Comparison of ENCODE assay signal across 14 cellular contexts in the genomic region with DNA sequence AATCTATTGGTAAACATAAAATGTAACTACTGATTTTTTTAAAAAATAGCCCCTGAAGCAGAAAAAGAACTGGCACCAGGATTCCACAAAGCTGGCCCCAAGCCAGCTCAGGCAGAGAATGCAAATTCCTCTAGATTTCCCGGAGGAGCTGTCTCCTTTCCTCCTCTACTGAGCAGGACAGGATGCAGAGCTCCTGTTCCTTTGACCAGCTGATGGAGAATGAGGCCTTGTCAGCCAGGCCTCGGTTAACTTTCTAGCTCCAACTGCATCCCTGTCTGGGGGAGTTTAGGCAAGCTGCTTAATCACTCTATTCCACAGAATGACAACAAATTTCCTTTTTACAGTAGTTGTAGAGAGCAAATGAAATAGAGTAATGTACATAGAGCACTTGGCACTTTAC.
A peak's percentile ranks its signal among the peaks of the same experiment; 100 is the strongest.
DNase-seq lines count a peak whose midpoint lies in the region; ATAC-seq, FAIRE-seq and TF ChIP-seq lines count a peak whose summit lies in the region.
"Had no signal": no experiment of that assay in that cellular context is flagged by ENCODE, and none has a peak within 500 bp of the region (broad histone marks: within the 10 kb centered on the region; RNA-seq: fewer than 3 reads in every experiment).

No MANE protein-coding gene starts in this region.

- peaks cover 2% of the 10 kb centered on the region for H3K36me3 Mint-ChIP-seq in activated naive CD8-positive, alpha-beta T cell treated with anti-CD3 and anti-CD28 coated beads, Interleukin-2, amount 50 U/mL, for 24 hours (ENCODE audit: low read depth)
- peaks cover 6% of the 10 kb centered on the region for H3K36me3 Mint-ChIP-seq in activated T-helper 1 cell treated with anti-CD3 and anti-CD28 coated beads, Interleukin-12 subunit alpha, Interleukin-12 subunit beta, Interleukin-2, Interleukin-4 antibody, amounts not matched to agents 30 ng/mL and 10 ng/mL and 1 ng/mL, durations not matched to agents 14 hours and 24 hours and 36 hours (ENCODE audit: low read depth)

- H3K27ac Mint-ChIP-seq in activated naive CD8-positive, alpha-beta T cell treated with anti-CD3 and anti-CD28 coated beads, Interleukin-2, amount 50 U/mL, for 24 hours = no peak overlapping the region
- H3K27ac Mint-ChIP-seq in activated T-helper 1 cell treated with anti-CD3 and anti-CD28 coated beads, Interleukin-12 subunit alpha, Interleukin-12 subunit beta, Interleukin-2, Interleukin-4 antibody, amounts not matched to agents 30 ng/mL and 10 ng/mL and 1 ng/mL, durations not matched to agents 14 hours and 24 hours and 36 hours = no peak overlapping the region
- H3K27ac Mint-ChIP-seq: CD4-positive, CD25-positive, alpha-beta regulatory T cell had no signal

- no peak overlapping the region for H3K4me3 Mint-ChIP-seq in activated naive CD8-positive, alpha-beta T cell treated with anti-CD3 and anti-CD28 coated beads, Interleukin-2, amount 50 U/mL, for 24 hours
- H3K4me3 Mint-ChIP-seq in activated T-helper 1 cell treated with anti-CD3 and anti-CD28 coated beads, Interleukin-12 subunit alpha, Interleukin-12 subunit beta, Interleukin-2, Interleukin-4 antibody, amounts not matched to agents 30 ng/mL and 10 ng/mL and 1 ng/mL, durations not matched to agents 14 hours and 24 hours and 36 hours = no peak overlapping the region
- H3K4me3 Mint-ChIP-seq: CD4-positive, CD25-positive, alpha-beta regulatory T cell had no signal

- no peaks in the 10 kb centered on the region for H3K9me3 Mint-ChIP-seq in activated naive CD8-positive, alpha-beta T cell treated with anti-CD3 and anti-CD28 coated beads, Interleukin-2, amount 50 U/mL, for 24 hours
- no peaks in the 10 kb centered on the region for H3K9me3 Mint-ChIP-seq in activated T-helper 1 cell treated with anti-CD3 and anti-CD28 coated beads, Interleukin-12 subunit alpha, Interleukin-12 subunit beta, Interleukin-2, Interleukin-4 antibody, amounts not matched to agents 30 ng/mL and 10 ng/mL and 1 ng/mL, durations not matched to agents 14 hours and 24 hours and 36 hours
- H3K9me3 Mint-ChIP-seq: CD4-positive, CD25-positive, alpha-beta regulatory T cell had no signal

- no peak for TF ChIP-seq CTCF in astrocyte of the spinal cord (IDR thresholded peaks at IDR 0.05; ENCODE audit: low read depth, low read length)

- H3K4me3 ChIP-seq in astrocyte of the spinal cord (ENCODE audit: low read depth, low read length) = no peak overlapping the region

- no peak for TF ChIP-seq POLR2A in H54 (IDR thresholded peaks at IDR 0.05; ENCODE audit: low read depth, low read length)

- in situ Hi-C loops in ACHN (cut with HindIII; ENCODE audit: low pct_ligation_motif_present, low pct_unique_long_range_greater_than_20kb, low sequenced_read_pairs) = no loop called here
- in situ Hi-C loops in astrocyte of the spinal cord (cut with HindIII; ENCODE audit: low sequenced_read_pairs) = no loop called here

- ATAC-seq in activated naive CD8-positive, alpha-beta T cell treated with anti-CD3 and anti-CD28 coated beads, Interleukin-2, amount 50 U/mL, for 24 hours = no peak

- intact Hi-C loops in activated T-helper 1 cell treated with anti-CD3 and anti-CD28 coated beads, Interleukin-12 subunit alpha, Interleukin-12 subunit beta, Interleukin-2, Interleukin-4 antibody, amounts not matched to agents 30 ng/mL and 10 ng/mL and 1 ng/mL, durations not matched to agents 14 hours and 24 hours and 36 hours (cut with micrococcal nuclease) = no loop called here

- H3K4me1 Mint-ChIP-seq in activated naive CD8-positive, alpha-beta T cell treated with anti-CD3 and anti-CD28 coated beads, Interleukin-2, amount 50 U/mL, for 24 hours = peaks cover 4% of the 10 kb centered on the region
- no peaks in the 10 kb centered on the region for H3K4me1 Mint-ChIP-seq in activated T-helper 1 cell treated with anti-CD3 and anti-CD28 coated beads, Interleukin-12 subunit alpha, Interleukin-12 subunit beta, Interleukin-2, Interleukin-4 antibody, amounts not matched to agents 30 ng/mL and 10 ng/mL and 1 ng/mL, durations not matched to agents 14 hours and 24 hours and 36 hours (ENCODE audit: low read depth)

- H3K27me3 Mint-ChIP-seq in activated naive CD8-positive, alpha-beta T cell treated with anti-CD3 and anti-CD28 coated beads, Interleukin-2, amount 50 U/mL, for 24 hours = no peaks in the 10 kb centered on the region
- H3K27me3 Mint-ChIP-seq in activated T-helper 1 cell treated with anti-CD3 and anti-CD28 coated beads, Interleukin-12 subunit alpha, Interleukin-12 subunit beta, Interleukin-2, Interleukin-4 antibody, amounts not matched to agents 30 ng/mL and 10 ng/mL and 1 ng/mL, durations not matched to agents 14 hours and 24 hours and 36 hours (ENCODE audit: insufficient read depth) = no peaks in the 10 kb centered on the region
- H3K27me3 Mint-ChIP-seq: CD4-positive, CD25-positive, alpha-beta regulatory T cell had no signal

- FAIRE-seq in H54 (lab: Jason Lieb, UNC) = peak; percentile 66

- DNase-seq in ACHN (peak; percentile 5), H54 (ENCODE audit: insufficient read length, low spot score) (peak; percentile 32), astrocyte of the spinal cord (ENCODE audit: low read depth, low spot score) (peak; percentile 17), kidney tubule cell (ENCODE audit: low spot score) (peak; percentile 44), NCI-H2081 treated with DMSO at 0.1 percent for 48 hours (lab: John Stamatoyannopoulos, UW) (no peak), T-helper 1 cell (no peak)
- no peak for DNase-seq in activated naive CD8-positive, alpha-beta T cell treated with anti-CD3 and anti-CD28 coated beads, Interleukin-2, amount 50 U/mL, for 24 hours
- no peak for DNase-seq in activated T-helper 1 cell treated with anti-CD3 and anti-CD28 coated beads, Interleukin-12 subunit alpha, Interleukin-12 subunit beta, Interleukin-2, Interleukin-4 antibody, amounts not matched to agents 30 ng/mL and 10 ng/mL and 1 ng/mL, durations not matched to agents 14 hours and 24 hours and 36 hours (ENCODE audit: low spot score)
- DNase-seq: activated CD4-positive, alpha-beta T cell treated with anti-CD3 and anti-CD28 coated beads for 48 hours; CD4-positive, CD25-positive, alpha-beta regulatory T cell; central memory CD4-positive, alpha-beta T cell; occipital lobe; stimulated activated CD4-positive, alpha-beta T cell treated with anti-CD3 and anti-CD28 coated beads, Interleukin-4, amount 100 ng/mL, for 1 hour; stimulated activated naive CD4-positive, alpha-beta T cell treated with Interleukin-2 at 50 U/mL for 16 hours had no signal

Comparison
In these comparisons a context has a peak if more than half of its experiments do, and no peak if none do; other contexts are left out.
1. DNase-seq: peak in ACHN (single experiment), H54 (single experiment), astrocyte of the spinal cord (single experiment) and kidney tubule cell (single experiment); none in activated naive CD8-positive, alpha-beta T cell treated with anti-CD3 and anti-CD28 coated beads, Interleukin-2, amount 50 U/mL, for 24 hours (single experiment), NCI-H2081 treated with DMSO at 0.1 percent for 48 hours (single experiment), T-helper 1 cell (0 of 5) and activated T-helper 1 cell treated with anti-CD3 and anti-CD28 coated beads, Interleukin-12 subunit alpha, Interleukin-12 subunit beta, Interleukin-2, Interleukin-4 antibody, amounts not matched to agents 30 ng/mL and 10 ng/mL and 1 ng/mL, durations not matched to agents 14 hours and 24 hours and 36 hours (single experiment).